Comparison of ENCODE assay signal across 7 cellular contexts in the genomic region with DNA sequence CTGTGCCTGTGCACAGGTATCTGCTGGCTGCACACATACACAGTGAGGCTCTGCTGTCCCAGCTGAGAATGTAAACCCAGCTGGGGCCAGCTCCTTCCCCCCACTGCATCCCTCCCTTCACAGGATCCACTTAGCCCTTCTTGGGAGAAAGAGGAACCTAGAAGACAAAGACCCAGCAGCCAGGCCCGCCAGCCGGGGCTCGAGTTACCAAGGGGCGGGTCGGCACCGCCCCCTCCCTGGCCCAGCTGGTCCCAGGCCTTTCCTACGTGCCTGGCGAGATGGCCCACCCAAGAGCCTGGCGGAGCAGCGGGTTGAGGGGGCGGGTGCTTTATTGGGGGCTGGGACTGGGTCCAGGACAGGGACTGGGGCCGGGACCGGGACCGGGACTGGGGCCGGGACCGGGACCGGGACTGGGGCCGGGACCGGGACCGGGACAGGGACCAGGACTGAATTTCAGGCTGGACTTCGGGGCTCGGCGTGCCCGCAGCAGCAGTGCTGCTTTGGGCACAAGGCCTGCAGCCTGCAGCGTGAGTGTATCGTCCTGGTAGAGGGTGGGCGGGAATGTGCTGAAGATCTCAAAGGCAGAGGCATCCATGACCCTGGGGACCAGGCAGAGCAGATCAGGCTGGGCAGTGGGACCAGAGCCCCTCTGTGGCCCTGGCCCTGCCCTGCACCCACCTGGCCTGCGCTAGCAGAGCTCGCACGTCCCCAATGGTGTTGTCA. TPM values are rescaled to one million over a fixed set of nuclear protein-coding genes. Genes with fewer than 3 reads are reported as not detected.
DNase-seq lines count a peak whose midpoint lies in the region; ATAC-seq and TF ChIP-seq lines count a peak whose summit lies in the region.

No MANE protein-coding gene starts in this region.

- H3K9ac ChIP-seq in fibroblast of lung (ENCODE audit: insufficient read depth, low read length) = no peak overlapping the region

- H3K4me3 ChIP-seq in RWPE2 (ENCODE audit: severe bottlenecking) (no peak overlapping the region), fibroblast of lung (replicated peaks in 1 of 4; ENCODE audit: control extremely low read depth in 1 of 4, insufficient read depth in 1 of 4, low read depth in 3 of 4, low read length in 4 of 4) (peak overlapping the region; percentile 20 to 96 (median 71)), skeletal muscle cell (ENCODE audit: low read depth, low read length) (peak overlapping the region; percentile 86)

- H4K20me1 ChIP-seq in fibroblast of lung (ENCODE audit: control insufficient read depth, extremely low read depth, insufficient read depth, low read length) = no peaks in the 10 kb centered on the region

- TF ChIP-seq CTCF in HFFc6 (IDR thresholded peaks at IDR 0.05) (no peak), RWPE2 (IDR thresholded peaks at IDR 0.05; ENCODE audit: poor library complexity, severe bottlenecking) (no peak), fibroblast of lung (conservative IDR thresholded peaks at IDR 0.05 in 1 of 2, IDR thresholded peaks at IDR 0.05 in 1 of 2; ENCODE audit: low read depth in 1 of 2, low read length in 2 of 2) (no peak)

- H3K27me3 ChIP-seq in RWPE2 (ENCODE audit: insufficient read depth, poor library complexity, severe bottlenecking) (no peaks in the 10 kb centered on the region), fibroblast of lung (ENCODE audit: control insufficient read depth, insufficient read depth, low read length) (no peaks in the 10 kb centered on the region)

- peaks cover 2% of the 10 kb centered on the region for H3K27me3 Mint-ChIP-seq in HFFc6 (ENCODE audit: insufficient read depth)

- peaks cover 25% of the 10 kb centered on the region for H3K36me3 Mint-ChIP-seq in HFFc6 (ENCODE audit: low read depth)

- no peaks in the 10 kb centered on the region for H3K9me3 Mint-ChIP-seq in HFFc6

- ATAC-seq in RWPE2 (ENCODE audit: low read depth) (no peak), GM21515 (IDR thresholded peaks at IDR 0.05; ENCODE audit: unreplicated experiment) (no peak)

- peaks cover 77% of the 10 kb centered on the region for H3K4me1 Mint-ChIP-seq in HFFc6 (ENCODE audit: low read depth)

- no peak overlapping the region for H2AFZ ChIP-seq in fibroblast of lung (ENCODE audit: low read length)

- H3K27ac ChIP-seq in RWPE2 (ENCODE audit: poor library complexity, severe bottlenecking) (peak overlapping the region; percentile 91), fibroblast of lung (ENCODE audit: insufficient read depth, low read length) (peak overlapping the region; percentile 29)

- H3K9me3 ChIP-seq in RWPE2 (ENCODE audit: severe bottlenecking) (no peaks in the 10 kb centered on the region), fibroblast of lung (ENCODE audit: control insufficient read depth, insufficient read depth, low read depth, low read length) (no peaks in the 10 kb centered on the region)

- peak overlapping the region; percentile 91 for H3K4me2 ChIP-seq in fibroblast of lung (ENCODE audit: extremely low read depth, insufficient read depth, low read length)

- H3K4me3 Mint-ChIP-seq in HFFc6 = peak overlapping the region; percentile 93

- H3K36me3 ChIP-seq in RWPE2 (ENCODE audit: low read depth) = peaks cover 20% of the 10 kb centered on the region
- H3K36me3 ChIP-seq in fibroblast of lung (ENCODE audit: control insufficient read depth, insufficient read depth, low read length) = peaks cover 16% of the 10 kb centered on the region

- H3K4me1 ChIP-seq in RWPE2 (ENCODE audit: insufficient read depth, poor library complexity, severe bottlenecking) = peaks cover 33% of the 10 kb centered on the region
- peaks cover 61% of the 10 kb centered on the region for H3K4me1 ChIP-seq in fibroblast of lung (ENCODE audit: control insufficient read depth, extremely low read depth, insufficient read depth, low read length)

- peak overlapping the region; percentile 97 for H3K27ac Mint-ChIP-seq in HFFc6

- H3K79me2 ChIP-seq in fibroblast of lung (ENCODE audit: control insufficient read depth, insufficient read depth, low read length) = peaks cover 39% of the 10 kb centered on the region

- DNase-seq in HFFc6 = no peak
- no peak for DNase-seq in RWPE2 (ENCODE audit: low spot score)
- DNase-seq in fibroblast of lung (ENCODE audit: low read depth in 2 of 2) = peak; percentile 57 to 66
- DNase-seq in skeletal muscle cell (ENCODE audit: low read depth) = no peak
- DNase-seq in stimulated activated CD4-positive, alpha-beta T cell treated with anti-CD3 and anti-CD28 coated beads, Interleukin-12 subunit alpha, Interleukin-12 subunit beta, amount 100 ng/mL, for 4 hours = no peak
- no peak for DNase-seq in D341Med (ENCODE audit: low spot score)

RNA-seq across cellular contexts. Expression of a gene that starts 2.2 kb away (rescaled TPM):
- 100 to 1,000 TPM; 731 to 914 (median 779) TPM for total RNA-seq in HFFc6 (2021; fragmentation: NEBNext Ultra II Directional; extraction: Animal tissue kit (Norgen Biotek cat#: 25700))
- 12.8 and 39.6 TPM in 2 replicates for total RNA-seq in fibroblast of lung
- polyA plus RNA-seq in fibroblast of lung = 200 and 261 TPM in 2 replicates
- 580 and 703 TPM in 2 replicates for polyA plus RNA-seq in fibroblast of lung (2012)
- 914 and 1,082 TPM in 2 replicates for polyA minus RNA-seq in fibroblast of lung (ENCODE audit: low replicate concordance)

RNA-seq across cellular contexts. Expression of a gene that starts 24.3 kb away (rescaled TPM):
- 10 to 100 TPM in 4 of 6 experiments, 1 to 10 TPM in 2; 9.5 to 11.9 (median 10.5) TPM for total RNA-seq in HFFc6 (2021; fragmentation: NEBNext Ultra II Directional; extraction: Animal tissue kit (Norgen Biotek cat#: 25700))
- 2.6 and 3.5 TPM in 2 replicates for total RNA-seq in fibroblast of lung
- 6.5 and 7.1 TPM in 2 replicates for polyA plus RNA-seq in fibroblast of lung
- polyA plus RNA-seq in fibroblast of lung (2012) = 11.3 and 13.5 TPM in 2 replicates
- 8.7 and 16.1 TPM in 2 replicates for polyA minus RNA-seq in fibroblast of lung (ENCODE audit: low replicate concordance)

RNA-seq across cellular contexts. Expression of a gene that starts 35.6 kb away (rescaled TPM):
- total RNA-seq in HFFc6 (2021; fragmentation: NEBNext Ultra II Directional; extraction: Animal tissue kit (Norgen Biotek cat#: 25700)) = not detected
- total RNA-seq in fibroblast of lung = 0.51 TPM in 1 of 2 replicates, not detected in the other
- polyA plus RNA-seq in fibroblast of lung = 0.28 and 0.31 TPM in 2 replicates
- 0.32 and 0.49 TPM in 2 replicates for polyA plus RNA-seq in fibroblast of lung (2012)
- polyA minus RNA-seq in fibroblast of lung (ENCODE audit: low replicate concordance) = not detected in 2 replicates

RNA-seq across cellular contexts. Expression of a gene that starts 48.1 kb away (rescaled TPM):
- total RNA-seq in HFFc6 (2021; fragmentation: NEBNext Ultra II Directional; extraction: Animal tissue kit (Norgen Biotek cat#: 25700)) = 1 to 10 TPM; 4.9 to 8.6 (median 8.4) TPM
- total RNA-seq in fibroblast of lung = 3.9 and 6.9 TPM in 2 replicates
- 4.7 and 8.2 TPM in 2 replicates for polyA plus RNA-seq in fibroblast of lung
- polyA plus RNA-seq in fibroblast of lung (2012) = 2.8 and 4.7 TPM in 2 replicates
- polyA minus RNA-seq in fibroblast of lung (ENCODE audit: low replicate concordance) = 2.9 and 8.0 TPM in 2 replicates

Comparison
In these comparisons a context has a peak if more than half of its experiments do, and no peak if none do; other contexts are left out.
1. DNase-seq: peak in fibroblast of lung (2 of 2); none in HFFc6 (single experiment), RWPE2 (single experiment), skeletal muscle cell (single experiment), stimulated activated CD4-positive, alpha-beta T cell treated with anti-CD3 and anti-CD28 coated beads, Interleukin-12 subunit alpha, Interleukin-12 subunit beta, amount 100 ng/mL, for 4 hours (single experiment) and D341Med (single experiment).
2. RNA of a gene that starts 2.2 kb away (total RNA-seq): 731 to 914 TPM in HFFc6; 12.8 to 39.6 TPM in fibroblast of lung; every median in the first group is over 10 times any median in the second.